In genomic region chr5:67215592-67216471, GRCh38 we compare ENCODE assay signal across 8 cellular contexts. TPM values are rescaled to one million over a fixed set of nuclear protein-coding genes. Genes with fewer than 3 reads are reported as not detected.
DNase-seq lines count a peak whose midpoint lies in the region; ATAC-seq and TF ChIP-seq lines count a peak whose summit lies in the region.

No MANE protein-coding gene starts in this region.

- no peaks in the 10 kb centered on the region for H3K4me1 ChIP-seq in mesendoderm (ENCODE audit: control insufficient read depth, low read depth, low read length)

- H3K79me1 ChIP-seq in mesendoderm (ENCODE audit: low read length): no peaks in the 10 kb centered on the region

- H3K9me3 Mint-ChIP-seq in IgD-negative memory B cell (no peaks in the 10 kb centered on the region), activated B cell treated with CpG ODN at 0.5 μM for 24 hours (no peaks in the 10 kb centered on the region)
- H3K9me3 Mint-ChIP-seq in central memory CD8-positive, alpha-beta T cell: no peaks in the 10 kb centered on the region

- H3K36me3 ChIP-seq in mesendoderm (ENCODE audit: control insufficient read depth, insufficient read depth, low read length): no peaks in the 10 kb centered on the region

- H3K23ac ChIP-seq in mesendoderm (ENCODE audit: low read length): no peak overlapping the region

- no peak overlapping the region for H3K4me3 ChIP-seq in mesendoderm (ENCODE audit: low read length)

- no peak overlapping the region for H3K18ac ChIP-seq in mesendoderm (ENCODE audit: low read length)

- no peaks in the 10 kb centered on the region for H3K79me2 ChIP-seq in mesendoderm (ENCODE audit: control insufficient read depth, insufficient read depth, low read length)

- H3K27me3 Mint-ChIP-seq in IgD-negative memory B cell (peaks cover 2% of the 10 kb centered on the region), activated B cell treated with CpG ODN at 0.5 μM for 24 hours (no peaks in the 10 kb centered on the region)
- no peaks in the 10 kb centered on the region for H3K27me3 Mint-ChIP-seq in central memory CD8-positive, alpha-beta T cell

- TF ChIP-seq CTCF in activated B cell treated with CpG ODN at 0.5 μM for 24 hours (IDR thresholded peaks at IDR 0.05): no peak

- H3K36me3 Mint-ChIP-seq in IgD-negative memory B cell: peaks cover 2% of the 10 kb centered on the region
- no peaks in the 10 kb centered on the region for H3K36me3 Mint-ChIP-seq in activated B cell treated with CpG ODN at 0.5 μM for 24 hours (ENCODE audit: low read depth)
- H3K36me3 Mint-ChIP-seq in central memory CD8-positive, alpha-beta T cell (ENCODE audit: insufficient read depth): peaks cover 11% of the 10 kb centered on the region

- no peak overlapping the region for H2AK5ac ChIP-seq in mesendoderm (ENCODE audit: low read length)

- peak overlapping the region; percentile 88 to 100 (median 99) for H3K27ac Mint-ChIP-seq in IgD-negative memory B cell
- H3K27ac Mint-ChIP-seq in activated B cell treated with CpG ODN at 0.5 μM for 24 hours: peak overlapping the region; percentile 98
- H3K27ac Mint-ChIP-seq in central memory CD8-positive, alpha-beta T cell (ENCODE audit: low read depth): peak overlapping the region; percentile 97

- no peak overlapping the region for H3K9ac ChIP-seq in mesendoderm (ENCODE audit: low read length)

- CTCF ChIA-PET in activated B cell treated with CpG ODN at 0.5 μM for 24 hours (lab: Charles Lee): interaction anchor here (0.6 to 1.9 kb wide), 5 partner anchors 9 to 1056 kb away, joined by 3 to 13 read pairs (median 6); no protein-coding TSS in a partner anchor

- no peak overlapping the region for H2BK5ac ChIP-seq in mesendoderm (ENCODE audit: low read length)

- H3K4me1 Mint-ChIP-seq in IgD-negative memory B cell (peaks cover 43 to 47% (median 45%) of the 10 kb centered on the region in 3 donors), activated B cell treated with CpG ODN at 0.5 μM for 24 hours (peaks cover 58% of the 10 kb centered on the region)
- peaks cover 57% of the 10 kb centered on the region for H3K4me1 Mint-ChIP-seq in central memory CD8-positive, alpha-beta T cell

- H3K4me3 Mint-ChIP-seq in IgD-negative memory B cell: peak overlapping the region; percentile 62 to 90 (median 68)
- peak overlapping the region; percentile 76 for H3K4me3 Mint-ChIP-seq in activated B cell treated with CpG ODN at 0.5 μM for 24 hours
- H3K4me3 Mint-ChIP-seq in central memory CD8-positive, alpha-beta T cell: peak overlapping the region; percentile 62

- no peaks in the 10 kb centered on the region for H3K27me3 ChIP-seq in mesendoderm (ENCODE audit: insufficient read depth, low read length, poor library complexity)

- H4K5ac ChIP-seq in mesendoderm (ENCODE audit: low read length): no peak overlapping the region

- H2BK15ac ChIP-seq in mesendoderm (replicated peaks; ENCODE audit: low read depth): no peak overlapping the region

- no peak overlapping the region for H3K56ac ChIP-seq in mesendoderm (ENCODE audit: low read length)

- no CpG with 5 or more reads among the region's 17 CpGs for WGBS in mesendoderm (ENCODE audit: extremely low coverage, insufficient coverage, low lambda C conversion rate)

- H4K8ac ChIP-seq in mesendoderm (ENCODE audit: low read depth, low read length): no peak overlapping the region

- no peak overlapping the region for H3K27ac ChIP-seq in mesendoderm (ENCODE audit: low read depth, low read length)

- DNase-seq in COLO668 (lab: John Stamatoyannopoulos, UW; ENCODE audit: unreplicated experiment) (peak; percentile 49), activated B cell treated with CpG ODN at 0.5 μM for 24 hours (peak; percentile 70), mesendoderm (peak; percentile 53), NCI-H524 treated with DMSO at 0.1 percent for 48 hours (lab: John Stamatoyannopoulos, UW) (no peak)
- DNase-seq in central memory CD8-positive, alpha-beta T cell (ENCODE audit: low spot score in 2 of 2): peak; percentile 41 to 68
- DNase-seq in stimulated activated CD8-positive, alpha-beta memory T cell treated with anti-CD3 and anti-CD28 coated beads, Interleukin-4, amount 100 ng/mL, for 48 hours: peak; percentile 73

- H3K4me2 ChIP-seq in mesendoderm (ENCODE audit: low read length): no peak overlapping the region

- POLR2A ChIA-PET in activated B cell treated with CpG ODN at 0.5 μM for 24 hours (lab: Charles Lee): interaction anchor here (1.0 to 2.9 kb wide), 12 partner anchors 9 to 1001 kb away, joined by 3 to 20 read pairs (median 6); partner anchors contain the start of genes CD180 and PIK3R1

- H3K4ac ChIP-seq in mesendoderm (ENCODE audit: low read depth, low read length): no peak overlapping the region

- H2BK120ac ChIP-seq in mesendoderm (ENCODE audit: low read depth, low read length): no peak overlapping the region

- intact Hi-C loops in activated B cell treated with CpG ODN at 0.5 μM for 24 hours (cut with micrococcal nuclease): loop anchor here (1.0 kb wide), 1 partner anchor 9 kb away; no protein-coding TSS in a partner anchor

- peak; percentile 99 for ATAC-seq in GM21367 (IDR thresholded peaks at IDR 0.05; ENCODE audit: unreplicated experiment)
- peak; percentile 98 for ATAC-seq in activated B cell treated with CpG ODN at 0.5 μM for 24 hours (ENCODE audit: low read depth)
- peak; percentile 99 for ATAC-seq in central memory CD8-positive, alpha-beta T cell (replicated peaks; ENCODE audit: extremely low read depth, poor library complexity, severe bottlenecking)

RNA-seq across cellular contexts. Expression of gene CD180, which starts 19.2 kb away (rescaled TPM):
- 99.1 TPM for polyA plus RNA-seq in IgD-negative memory B cell
- total RNA-seq in activated B cell treated with CpG ODN at 0.5 μM for 24 hours: 32.6 and 35.7 TPM in 2 replicates
- polyA plus RNA-seq in mesendoderm (2013, experiment 1 of 2): not detected
- polyA plus RNA-seq in mesendoderm (2013, experiment 2 of 2): not detected
